Comparison of ENCODE assay signal across 1 cellular context in the genomic region with DNA sequence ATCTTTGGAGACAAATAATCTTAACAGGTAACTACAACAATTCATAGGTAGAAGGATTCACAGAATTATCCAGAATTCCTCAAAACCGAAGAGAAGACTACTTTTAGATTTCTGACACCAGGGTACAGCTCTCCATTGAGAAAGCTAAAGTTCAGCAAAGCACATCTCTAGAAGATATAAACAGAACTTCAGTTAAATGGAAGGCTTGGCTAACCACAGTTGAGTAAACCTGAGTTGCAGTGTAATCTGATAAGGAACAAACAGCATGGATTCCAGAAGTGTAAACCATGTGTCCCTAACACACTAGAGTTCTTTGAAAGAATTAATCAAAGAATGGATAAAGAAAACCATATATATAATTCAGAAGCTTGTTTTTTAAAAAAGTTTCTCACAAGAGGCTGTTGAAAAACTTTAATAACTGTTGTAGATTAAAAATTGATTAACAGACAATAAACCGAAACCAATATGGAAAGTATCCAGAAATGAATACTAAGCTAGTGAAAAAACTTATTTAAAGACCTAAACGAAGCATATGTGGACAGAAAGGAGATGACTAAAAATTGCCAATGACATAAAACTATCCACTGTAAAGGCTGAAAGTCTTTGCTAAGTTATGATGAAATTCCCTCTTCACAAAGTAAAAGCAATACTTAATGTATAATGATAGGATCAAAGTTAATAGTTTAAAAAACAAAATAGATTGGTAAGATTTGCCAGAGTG.
A peak's percentile ranks its signal among the peaks of the same experiment; 100 is the strongest.
TF ChIP-seq lines count a peak whose summit lies in the region.

No MANE protein-coding gene starts in this region.

TF ChIP-seq in HEK293, 187 proteins besides CTCF, POLR2A, EP300 and RAD21 (continued from another document):
- TF ChIP-seq, protein P1, sequence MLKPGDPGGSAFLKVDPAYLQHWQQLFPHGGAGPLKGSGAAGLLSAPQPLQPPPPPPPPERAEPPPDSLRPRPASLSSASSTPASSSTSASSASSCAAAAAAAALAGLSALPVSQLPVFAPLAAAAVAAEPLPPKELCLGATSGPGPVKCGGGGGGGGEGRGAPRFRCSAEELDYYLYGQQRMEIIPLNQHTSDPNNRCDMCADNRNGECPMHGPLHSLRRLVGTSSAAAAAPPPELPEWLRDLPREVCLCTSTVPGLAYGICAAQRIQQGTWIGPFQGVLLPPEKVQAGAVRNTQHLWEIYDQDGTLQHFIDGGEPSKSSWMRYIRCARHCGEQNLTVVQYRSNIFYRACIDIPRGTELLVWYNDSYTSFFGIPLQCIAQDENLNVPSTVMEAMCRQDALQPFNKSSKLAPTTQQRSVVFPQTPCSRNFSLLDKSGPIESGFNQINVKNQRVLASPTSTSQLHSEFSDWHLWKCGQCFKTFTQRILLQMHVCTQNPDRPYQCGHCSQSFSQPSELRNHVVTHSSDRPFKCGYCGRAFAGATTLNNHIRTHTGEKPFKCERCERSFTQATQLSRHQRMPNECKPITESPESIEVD (tag by site-specific recombination; IDR thresholded peaks at IDR 0.05): peak; percentile 90
- TF ChIP-seq YY1 (tag by site-specific recombination; IDR thresholded peaks at IDR 0.05): 0 out of 2 replicates have a peak, but pooled peaks have one; percentile 19
- TF ChIP-seq ZNF19 (tag by site-specific recombination; IDR thresholded peaks at IDR 0.05; ENCODE audit: low read depth): no peak
- TF ChIP-seq, protein P2, sequence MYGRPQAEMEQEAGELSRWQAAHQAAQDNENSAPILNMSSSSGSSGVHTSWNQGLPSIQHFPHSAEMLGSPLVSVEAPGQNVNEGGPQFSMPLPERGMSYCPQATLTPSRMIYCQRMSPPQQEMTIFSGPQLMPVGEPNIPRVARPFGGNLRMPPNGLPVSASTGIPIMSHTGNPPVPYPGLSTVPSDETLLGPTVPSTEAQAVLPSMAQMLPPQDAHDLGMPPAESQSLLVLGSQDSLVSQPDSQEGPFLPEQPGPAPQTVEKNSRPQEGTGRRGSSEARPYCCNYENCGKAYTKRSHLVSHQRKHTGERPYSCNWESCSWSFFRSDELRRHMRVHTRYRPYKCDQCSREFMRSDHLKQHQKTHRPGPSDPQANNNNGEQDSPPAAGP (tag by site-specific recombination; IDR thresholded peaks at IDR 0.05): no peak
- no peak for TF ChIP-seq ZNF366 (tag by site-specific recombination; conservative IDR thresholded peaks at IDR 0.05)
- TF ChIP-seq TRIM28 (IDR thresholded peaks at IDR 0.05; ENCODE audit: borderline replicate concordance, low read length): no peak
- TF ChIP-seq ZSCAN5A (tag by site-specific recombination; IDR thresholded peaks at IDR 0.05): no peak
- TF ChIP-seq ZSCAN30 (tag by site-specific recombination; IDR thresholded peaks at IDR 0.05): peak; percentile 99
- TF ChIP-seq, protein P3, sequence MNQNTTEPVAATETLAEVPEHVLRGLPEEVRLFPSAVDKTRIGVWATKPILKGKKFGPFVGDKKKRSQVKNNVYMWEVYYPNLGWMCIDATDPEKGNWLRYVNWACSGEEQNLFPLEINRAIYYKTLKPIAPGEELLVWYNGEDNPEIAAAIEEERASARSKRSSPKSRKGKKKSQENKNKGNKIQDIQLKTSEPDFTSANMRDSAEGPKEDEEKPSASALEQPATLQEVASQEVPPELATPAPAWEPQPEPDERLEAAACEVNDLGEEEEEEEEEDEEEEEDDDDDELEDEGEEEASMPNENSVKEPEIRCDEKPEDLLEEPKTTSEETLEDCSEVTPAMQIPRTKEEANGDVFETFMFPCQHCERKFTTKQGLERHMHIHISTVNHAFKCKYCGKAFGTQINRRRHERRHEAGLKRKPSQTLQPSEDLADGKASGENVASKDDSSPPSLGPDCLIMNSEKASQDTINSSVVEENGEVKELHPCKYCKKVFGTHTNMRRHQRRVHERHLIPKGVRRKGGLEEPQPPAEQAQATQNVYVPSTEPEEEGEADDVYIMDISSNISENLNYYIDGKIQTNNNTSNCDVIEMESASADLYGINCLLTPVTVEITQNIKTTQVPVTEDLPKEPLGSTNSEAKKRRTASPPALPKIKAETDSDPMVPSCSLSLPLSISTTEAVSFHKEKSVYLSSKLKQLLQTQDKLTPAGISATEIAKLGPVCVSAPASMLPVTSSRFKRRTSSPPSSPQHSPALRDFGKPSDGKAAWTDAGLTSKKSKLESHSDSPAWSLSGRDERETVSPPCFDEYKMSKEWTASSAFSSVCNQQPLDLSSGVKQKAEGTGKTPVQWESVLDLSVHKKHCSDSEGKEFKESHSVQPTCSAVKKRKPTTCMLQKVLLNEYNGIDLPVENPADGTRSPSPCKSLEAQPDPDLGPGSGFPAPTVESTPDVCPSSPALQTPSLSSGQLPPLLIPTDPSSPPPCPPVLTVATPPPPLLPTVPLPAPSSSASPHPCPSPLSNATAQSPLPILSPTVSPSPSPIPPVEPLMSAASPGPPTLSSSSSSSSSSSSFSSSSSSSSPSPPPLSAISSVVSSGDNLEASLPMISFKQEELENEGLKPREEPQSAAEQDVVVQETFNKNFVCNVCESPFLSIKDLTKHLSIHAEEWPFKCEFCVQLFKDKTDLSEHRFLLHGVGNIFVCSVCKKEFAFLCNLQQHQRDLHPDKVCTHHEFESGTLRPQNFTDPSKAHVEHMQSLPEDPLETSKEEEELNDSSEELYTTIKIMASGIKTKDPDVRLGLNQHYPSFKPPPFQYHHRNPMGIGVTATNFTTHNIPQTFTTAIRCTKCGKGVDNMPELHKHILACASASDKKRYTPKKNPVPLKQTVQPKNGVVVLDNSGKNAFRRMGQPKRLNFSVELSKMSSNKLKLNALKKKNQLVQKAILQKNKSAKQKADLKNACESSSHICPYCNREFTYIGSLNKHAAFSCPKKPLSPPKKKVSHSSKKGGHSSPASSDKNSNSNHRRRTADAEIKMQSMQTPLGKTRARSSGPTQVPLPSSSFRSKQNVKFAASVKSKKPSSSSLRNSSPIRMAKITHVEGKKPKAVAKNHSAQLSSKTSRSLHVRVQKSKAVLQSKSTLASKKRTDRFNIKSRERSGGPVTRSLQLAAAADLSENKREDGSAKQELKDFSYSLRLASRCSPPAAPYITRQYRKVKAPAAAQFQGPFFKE (tag by site-specific recombination; IDR thresholded peaks at IDR 0.05; ENCODE audit: borderline replicate concordance): no peak
- TF ChIP-seq ZNF600 (tag by site-specific recombination; IDR thresholded peaks at IDR 0.05): peak; percentile 81
- TF ChIP-seq ZNF416 (tag by site-specific recombination; IDR thresholded peaks at IDR 0.05): no peak
- TF ChIP-seq HOXC10 (CRISPR knock-in tag; IDR thresholded peaks at IDR 0.05): no peak
- no peak for TF ChIP-seq ZNF621 (tag by site-specific recombination; IDR thresholded peaks at IDR 0.05)
- TF ChIP-seq ZNF518A (tag by site-specific recombination; conservative IDR thresholded peaks at IDR 0.05; ENCODE audit: low read depth): 0 out of 2 replicates have a peak, but pooled peaks have one; percentile 17
- TF ChIP-seq ZBTB26 (tag by site-specific recombination; optimal IDR thresholded peaks at IDR 0.05): no peak
- peak; percentile 14; the same call in 1 of the 2 replicates for TF ChIP-seq PRDM1 (tag by site-specific recombination; IDR thresholded peaks at IDR 0.05)
